20 cellular contexts compared by ENCODE assay signal in genomic region chr10:17282311-17282710, GRCh38. TPM values are rescaled to one million over a fixed set of nuclear protein-coding genes. Genes with fewer than 3 reads are reported as not detected.
A peak's percentile ranks its signal among the peaks of the same experiment; 100 is the strongest.
DNase-seq lines count a peak whose midpoint lies in the region; ATAC-seq, FAIRE-seq and TF ChIP-seq lines count a peak whose summit lies in the region.
"Had no signal": no experiment of that assay in that cellular context is flagged by ENCODE, and none has a peak within 500 bp of the region (broad histone marks: within the 10 kb centered on the region; RNA-seq: fewer than 3 reads in every experiment).

No MANE protein-coding gene starts in this region.

- no peaks in the 10 kb centered on the region for H4K20me1 ChIP-seq in H9 (ENCODE audit: control insufficient read depth, insufficient read depth, insufficient read length)
- H4K20me1 ChIP-seq: BLaER1 treated with 17β-estradiol and CSF1 and Interleukin-3, amounts not matched to agents 10 nM and 100 nM had no signal

- H3K27me3 Mint-ChIP-seq in H9 (ENCODE audit: low read depth), result peaks cover 1% of the 10 kb centered on the region

- H3K36me3 ChIP-seq in HEK293 (ENCODE audit: control insufficient read depth in 2 of 2, insufficient read depth in 1 of 2, low read length in 2 of 2), result no peaks in the 10 kb centered on the region
- H3K36me3 ChIP-seq in mesendoderm (ENCODE audit: control insufficient read depth, insufficient read depth, low read length), result no peaks in the 10 kb centered on the region

- no peak for FAIRE-seq in A549 (lab: Jason Lieb, UNC)
- no peak for FAIRE-seq in frontal cortex (lab: Jason Lieb, UNC)
- FAIRE-seq: A204.1, D721Med, G401.6, GM12891 had no signal

- H3K9me3 ChIP-seq in A549 (peaks cover 19% of the 10 kb centered on the region), HEK293 (ENCODE audit: control insufficient read depth, insufficient read depth, low read depth, low read length) (no peaks in the 10 kb centered on the region), H9 (ENCODE audit: control insufficient read depth, low read depth, low read length) (no peaks in the 10 kb centered on the region)

- TF ChIP-seq POLR2A in A549 (IDR thresholded peaks at IDR 0.05; ENCODE audit: low read length), result no peak

- no peak for TF ChIP-seq EP300 in A549 (IDR thresholded peaks at IDR 0.05)

- H3K4me1 ChIP-seq in A549 (no peaks in the 10 kb centered on the region), HEK293 (ENCODE audit: control insufficient read depth, insufficient read depth, low read length) (no peaks in the 10 kb centered on the region), mesendoderm (ENCODE audit: control insufficient read depth, low read depth, low read length) (peaks cover 7% of the 10 kb centered on the region), H9 (ENCODE audit: insufficient read depth, low read length) (no peaks in the 10 kb centered on the region)
- H3K4me1 ChIP-seq: BLaER1 treated with 17β-estradiol and CSF1 and Interleukin-3, amounts not matched to agents 10 nM and 100 nM; Caco-2 had no signal

- no peak for TF ChIP-seq CTCF in A549 (IDR thresholded peaks at IDR 0.05)
- no peak for TF ChIP-seq CTCF in HEK293 (tag by site-specific recombination; IDR thresholded peaks at IDR 0.05)
- TF ChIP-seq CTCF in H9 (conservative IDR thresholded peaks at IDR 0.05), result no peak

- no peak overlapping the region for H3T11ph ChIP-seq in H9 (ENCODE audit: low read length)

- no peak for TF ChIP-seq RAD21 in A549 (conservative IDR thresholded peaks at IDR 0.05 in 1 of 2, IDR thresholded peaks at IDR 0.05 in 1 of 2)

- no peak overlapping the region for H3K4me2 ChIP-seq in A549
- H3K4me2 ChIP-seq in mesendoderm (ENCODE audit: low read length), result no peak overlapping the region
- H3K4me2 ChIP-seq in H9 (ENCODE audit: insufficient read depth, insufficient read length, low read length), result no peak overlapping the region
- H3K4me2 ChIP-seq: BLaER1 treated with 17β-estradiol and CSF1 and Interleukin-3, amounts not matched to agents 10 nM and 100 nM had no signal

- no peak overlapping the region for H4K8ac ChIP-seq in mesendoderm (ENCODE audit: low read depth, low read length)
- H4K8ac ChIP-seq in H9 (replicated peaks; ENCODE audit: insufficient read length, low read depth, low read length), result no peak overlapping the region

- H2AFZ ChIP-seq in H9 (ENCODE audit: low read length), result no peak overlapping the region

- no peaks in the 10 kb centered on the region for H3K23me2 ChIP-seq in H9 (ENCODE audit: insufficient read length, low read depth, low read length, poor library complexity, severe bottlenecking)

- H3K79me1 ChIP-seq in mesendoderm (ENCODE audit: low read length) (no peaks in the 10 kb centered on the region), H9 (ENCODE audit: insufficient read depth, low read depth, low read length, poor library complexity, severe bottlenecking) (no peaks in the 10 kb centered on the region)

- H3K4me3 Mint-ChIP-seq in H9, result no peak overlapping the region
- H3K4me3 Mint-ChIP-seq: B cell; CD4-positive, alpha-beta T cell; CD8-positive, alpha-beta T cell had no signal

- H2BK15ac ChIP-seq in mesendoderm (replicated peaks; ENCODE audit: low read depth) (no peak overlapping the region), H9 (ENCODE audit: low read depth, low read length) (no peak overlapping the region)

- H2BK20ac ChIP-seq in H9 (ENCODE audit: low read depth, low read length, poor library complexity, severe bottlenecking), result no peak overlapping the region

- peaks cover 0 to 2% of the 10 kb centered on the region in 2 experiments; a peak in 1 of 4 replicates for H3K4me1 Mint-ChIP-seq in H9
- H3K4me1 Mint-ChIP-seq: B cell had no signal

- no peak overlapping the region for H3K9ac ChIP-seq in mesendoderm (ENCODE audit: low read length)
- H3K9ac ChIP-seq in H9 (ENCODE audit: extremely low read depth, insufficient read length, low read length), result no peak overlapping the region
- H3K9ac ChIP-seq: BLaER1 treated with 17β-estradiol and CSF1 and Interleukin-3, amounts not matched to agents 10 nM and 100 nM had no signal

- H2BK12ac ChIP-seq in H9 (ENCODE audit: insufficient read length, low read depth, low read length), result no peak overlapping the region

- H4K91ac ChIP-seq in H9 (ENCODE audit: insufficient read length, low read depth, low read length), result no peak overlapping the region

- H2BK5ac ChIP-seq in mesendoderm (ENCODE audit: low read length) (no peak overlapping the region), H9 (ENCODE audit: insufficient read length, low read length) (no peak overlapping the region)

- H3K23ac ChIP-seq in mesendoderm (ENCODE audit: low read length) (no peak overlapping the region), H9 (ENCODE audit: insufficient read length, low read depth, low read length) (no peak overlapping the region)

- no peak overlapping the region for H3K4ac ChIP-seq in mesendoderm (ENCODE audit: low read depth, low read length)
- no peak overlapping the region for H3K4ac ChIP-seq in H9 (ENCODE audit: low read depth, low read length)

- no peaks in the 10 kb centered on the region for H3K27me3 ChIP-seq in mesendoderm (ENCODE audit: insufficient read depth, low read length, poor library complexity)
- no peaks in the 10 kb centered on the region for H3K27me3 ChIP-seq in H9 (ENCODE audit: insufficient read depth, low read length)
- H3K27me3 ChIP-seq: BLaER1 treated with 17β-estradiol and CSF1 and Interleukin-3, amounts not matched to agents 10 nM and 100 nM had no signal

- 0% methylated on average over 3 of the region's 3 CpGs for WGBS in A549 (ENCODE audit: missing lambda C conversion rate)
- WGBS in mesendoderm (ENCODE audit: extremely low coverage, insufficient coverage, low lambda C conversion rate), result no CpG with 5 or more reads among the region's 3 CpGs
- WGBS in H9 (ENCODE audit: extremely low coverage, insufficient read length, low lambda C conversion rate), result no CpG with 5 or more reads among the region's 3 CpGs

- H3K79me2 ChIP-seq in mesendoderm (ENCODE audit: control insufficient read depth, insufficient read depth, low read length), result no peaks in the 10 kb centered on the region
- H3K79me2 ChIP-seq in H9 (ENCODE audit: insufficient read depth, low read length), result no peaks in the 10 kb centered on the region

- H3K18ac ChIP-seq in mesendoderm (ENCODE audit: low read length) (no peak overlapping the region), H9 (ENCODE audit: insufficient read length, low read depth, low read length) (no peak overlapping the region)

- no peak for ATAC-seq in A549
- ATAC-seq: CD8-positive, alpha-beta T cell had no signal

- no peak overlapping the region for H3K27ac Mint-ChIP-seq in H9
- H3K27ac Mint-ChIP-seq: B cell; CD4-positive, alpha-beta T cell; CD8-positive, alpha-beta T cell had no signal

- H2AK5ac ChIP-seq in mesendoderm (ENCODE audit: low read length) (no peak overlapping the region), H9 (ENCODE audit: insufficient read length, low read length) (no peak overlapping the region)

- peaks cover 12 to 22% (median 14%) of the 10 kb centered on the region in 3 experiments for H3K36me3 Mint-ChIP-seq in H9 (ENCODE audit: insufficient read depth in 1 of 3, low read depth in 3 of 3)
- H3K36me3 Mint-ChIP-seq: CD8-positive, alpha-beta T cell had no signal

- CTCF ChIA-PET in A549 (lab: Yijun Ruan, JAX), result no interaction called here
- CTCF ChIA-PET in HEK293 (lab: Yijun Ruan, JAX), result no interaction called here

- DNase-seq in A549 (ENCODE audit: low read depth in 1 of 2, low spot score in 1 of 2) (no peak), mesendoderm (peak; percentile 8), H9 (no peak), frontal cortex (ENCODE audit: low spot score in 2 of 2) (no peak)
- DNase-seq: 8988T; AML-193; Caco-2; Calu3; CD4-positive, alpha-beta T cell; CD8-positive, alpha-beta T cell; DMS79 treated with DMSO at 0.1 percent for 48 hours; GF-D8 had no signal

- H3K9me3 Mint-ChIP-seq in H9, result peaks cover 37 to 45% of the 10 kb centered on the region in 2 experiments

- H3K56ac ChIP-seq in mesendoderm (ENCODE audit: low read length) (no peak overlapping the region), H9 (ENCODE audit: insufficient read length, low read depth, low read length) (no peak overlapping the region)

- no peak overlapping the region for H2BK120ac ChIP-seq in mesendoderm (ENCODE audit: low read depth, low read length)
- no peak overlapping the region for H2BK120ac ChIP-seq in H9 (ENCODE audit: low read depth, low read length, poor library complexity, severe bottlenecking)

- no peak overlapping the region for H3K14ac ChIP-seq in H9 (ENCODE audit: insufficient read depth, low read length)

- POLR2A ChIA-PET in A549 (lab: Yijun Ruan, JAX) (no interaction called here), HEK293 (lab: Yijun Ruan, JAX) (no interaction called here)

- no peak overlapping the region for H4K5ac ChIP-seq in mesendoderm (ENCODE audit: low read length)
- H4K5ac ChIP-seq in H9 (ENCODE audit: insufficient read length, low read depth, low read length), result no peak overlapping the region

- H3K27ac ChIP-seq in A549 (no peak overlapping the region), HEK293 (ENCODE audit: extremely low read depth, low read depth, low read length) (no peak overlapping the region), mesendoderm (ENCODE audit: low read depth, low read length) (no peak overlapping the region), H9 (ENCODE audit: insufficient read length, low read depth, low read length) (no peak overlapping the region)
- H3K27ac ChIP-seq: BLaER1 treated with 17β-estradiol and CSF1 and Interleukin-3, amounts not matched to agents 10 nM and 100 nM; C4-2B had no signal

- no peak overlapping the region for H3K4me3 ChIP-seq in A549
- no peak overlapping the region for H3K4me3 ChIP-seq in HEK293 (ENCODE audit: low read depth, low read length)
- H3K4me3 ChIP-seq in mesendoderm (ENCODE audit: low read length), result no peak overlapping the region
- H3K4me3 ChIP-seq: BLaER1 treated with 17β-estradiol and CSF1 and Interleukin-3, amounts not matched to agents 10 nM and 100 nM had no signal

TF ChIP-seq in A549, 52 proteins besides CTCF, POLR2A, EP300 and RAD21 (continues in another document):
- TF ChIP-seq ZFP36 (IDR thresholded peaks at IDR 0.05; ENCODE audit: borderline replicate concordance, partially characterized antibody), result peak; percentile 89

TF ChIP-seq in HEK293, 187 proteins besides CTCF, POLR2A, EP300 and RAD21 (continues in another document):
- peak; percentile 80 for TF ChIP-seq SETDB1 (IDR thresholded peaks at IDR 0.05; ENCODE audit: insufficient read length, low read length)
- TF ChIP-seq ZNF585B (tag by site-specific recombination; IDR thresholded peaks at IDR 0.05), result peak; percentile 96

RNA-seq across cellular contexts. Expression of gene VIM, which starts 54.3 kb away (rescaled TPM):
- polyA plus RNA-seq in A549 (2011; rRNA removed) (773 and 848 TPM in 2 replicates), A549 (2017; fragmentation: RNase III; extraction: RNeasy Plus Mini Kit Qiagen cat#74134 plus additional on column Dnase treatment) (830 to 987 TPM (median 875 TPM) in 3 replicates)
- polyA plus RNA-seq in A549 (2012; cell fraction: cytosol; rRNA removed), result 842 and 1,013 TPM in 2 replicates
- 1,036 and 2,636 TPM in 2 replicates for polyA plus RNA-seq in A549 (2012; cell fraction: nucleus; rRNA removed)
- 792 and 808 TPM in 2 replicates for polyA minus RNA-seq in A549 (2011; rRNA and poly(A)+ RNA removed)
- 253 TPM for polyA plus RNA-seq in mesendoderm (2013, experiment 1 of 2)
- 277 TPM for polyA plus RNA-seq in mesendoderm (2013, experiment 2 of 2)
- total RNA-seq in H9 (2021) (232 and 240 TPM in 2 replicates), frontal cortex (191 TPM)
